ENCODE assay signal across 12 cellular contexts in the genomic region with DNA sequence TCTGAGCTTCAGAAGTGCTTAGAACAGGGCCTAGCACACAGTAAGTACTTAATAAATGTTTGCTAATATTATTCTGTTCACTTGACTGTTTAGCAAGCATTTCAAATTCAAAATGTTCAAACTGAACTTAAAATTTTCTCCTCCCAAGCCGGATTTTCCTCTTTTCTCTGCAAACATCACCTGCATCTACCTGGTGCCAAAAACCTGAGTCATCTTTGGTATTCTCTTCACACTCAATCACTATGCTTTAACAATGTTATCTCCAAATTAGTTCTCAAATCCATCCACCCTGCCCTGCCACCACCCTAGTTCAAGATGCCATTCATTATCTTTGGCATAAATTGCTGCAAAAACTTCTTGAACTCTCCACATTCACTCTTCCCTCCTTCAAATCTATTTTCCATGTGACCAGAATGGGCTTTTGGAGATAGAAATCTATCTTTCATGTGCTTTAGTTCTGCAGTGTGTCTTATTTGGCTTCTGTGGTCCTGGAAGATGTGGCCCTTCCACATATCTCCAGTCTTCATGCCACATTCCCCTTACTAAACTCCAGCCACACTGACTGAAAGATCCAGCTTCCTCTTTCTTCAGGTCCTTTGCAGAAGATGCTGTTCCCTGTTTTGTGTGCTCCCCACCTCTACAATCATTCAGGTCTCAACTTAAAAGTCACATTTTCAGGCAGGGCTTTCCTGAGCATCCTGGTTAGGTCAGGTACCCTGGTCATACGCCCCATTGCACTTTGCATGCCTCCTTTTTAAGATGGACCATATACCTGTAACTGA. TPM values are rescaled to one million over a fixed set of nuclear protein-coding genes. Genes with fewer than 3 reads are reported as not detected.
DNase-seq lines count a peak whose midpoint lies in the region; ATAC-seq, FAIRE-seq and TF ChIP-seq lines count a peak whose summit lies in the region.
"Had no signal": no experiment of that assay in that cellular context is flagged by ENCODE, and none has a peak within 500 bp of the region (broad histone marks: within the 10 kb centered on the region; RNA-seq: fewer than 3 reads in every experiment).

No MANE protein-coding gene starts in this region.

- H3K4ac ChIP-seq in H9 (ENCODE audit: low read depth, low read length): no peak overlapping the region

- H3K23me2 ChIP-seq in H9 (ENCODE audit: insufficient read length, low read depth, low read length, poor library complexity, severe bottlenecking): peaks cover 9% of the 10 kb centered on the region

- no peak overlapping the region for H3K56ac ChIP-seq in H9 (ENCODE audit: insufficient read length, low read depth, low read length)

- H3K9me3 Mint-ChIP-seq in H9: peaks cover 17 to 19% of the 10 kb centered on the region in 2 experiments
- H3K9me3 Mint-ChIP-seq: immature natural killer cell had no signal

- intact Hi-C loops in adrenal gland (cut with DNase I): no loop called here

- H3T11ph ChIP-seq in H9 (ENCODE audit: low read length): no peak overlapping the region

- no peak overlapping the region for H4K5ac ChIP-seq in H9 (ENCODE audit: insufficient read length, low read depth, low read length)

- no peak overlapping the region for H3K18ac ChIP-seq in H9 (ENCODE audit: insufficient read length, low read depth, low read length)

- no peak overlapping the region for H3K27ac Mint-ChIP-seq in H9

- no peak overlapping the region for H3K27ac ChIP-seq in BLaER1 treated with 17β-estradiol and CSF1 and Interleukin-3, amounts not matched to agents 10 nM and 100 nM
- H3K27ac ChIP-seq in H9 (ENCODE audit: insufficient read length, low read depth, low read length): no peak overlapping the region
- no peak overlapping the region for H3K27ac ChIP-seq in RWPE2 (ENCODE audit: poor library complexity, severe bottlenecking)
- no peak overlapping the region for H3K27ac ChIP-seq in iPS-20b (ENCODE audit: low read length)
- H3K27ac ChIP-seq in adrenal gland: no peak overlapping the region
- no peak overlapping the region for H3K27ac ChIP-seq in right atrium auricular region

- no peak overlapping the region for H2BK12ac ChIP-seq in H9 (ENCODE audit: insufficient read length, low read depth, low read length)

- H3K79me2 ChIP-seq in H9 (ENCODE audit: insufficient read depth, low read length): peaks cover 19% of the 10 kb centered on the region; the same call in 1 of the 2 replicates

- H2BK120ac ChIP-seq in H9 (ENCODE audit: low read depth, low read length, poor library complexity, severe bottlenecking): no peak overlapping the region

- DNase-seq in H9: no peak
- DNase-seq in RWPE2 (ENCODE audit: low spot score): no peak
- no peak for DNase-seq in adrenal gland
- DNase-seq in GM13977 (ENCODE audit: low spot score): no peak
- no peak for DNase-seq in right atrium auricular region (ENCODE audit: low spot score)
- no peak for DNase-seq in frontal cortex (ENCODE audit: low spot score in 2 of 2)
- DNase-seq: activated naive CD4-positive, alpha-beta T cell treated with anti-CD3 and anti-CD28 coated beads, Interleukin-2, amount 50 U/mL, for 16 hours; DMS79 treated with DMSO at 0.1 percent for 48 hours; HCEC 1CT; immature natural killer cell had no signal

- peaks cover 23 to 33% (median 27%) of the 10 kb centered on the region in 10 experiments for H3K4me1 ChIP-seq in BLaER1 treated with 17β-estradiol and CSF1 and Interleukin-3, amounts not matched to agents 10 nM and 100 nM
- H3K4me1 ChIP-seq in H9 (ENCODE audit: insufficient read depth, low read length) (peaks cover 11% of the 10 kb centered on the region; the same call in 1 of the 2 replicates), RWPE2 (ENCODE audit: insufficient read depth, poor library complexity, severe bottlenecking) (peaks cover 14% of the 10 kb centered on the region), iPS-20b (ENCODE audit: insufficient read depth, low read length) (peaks cover 3% of the 10 kb centered on the region; the same call in 1 of the 2 replicates), adrenal gland (replicated peaks in 1 of 2) (peaks cover 0 to 35% of the 10 kb centered on the region in 2 donors), right atrium auricular region (peaks cover 0 to 20% of the 10 kb centered on the region in 2 donors)

- WGBS in H9 (ENCODE audit: extremely low coverage, insufficient read length, low lambda C conversion rate): no CpG with 5 or more reads among the region's 2 CpGs
- WGBS in adrenal gland, 4 donors: 89 to 98% (median 94%) methylated on average over 2 of the region's 2 CpGs

- peaks cover 16 to 47% (median 32%) of the 10 kb centered on the region in 11 experiments for H3K36me3 ChIP-seq in BLaER1 treated with 17β-estradiol and CSF1 and Interleukin-3, amounts not matched to agents 10 nM and 100 nM
- H3K36me3 ChIP-seq in RWPE2 (ENCODE audit: low read depth) (peaks cover 41% of the 10 kb centered on the region), iPS-20b (ENCODE audit: insufficient read depth, low read depth, low read length) (peaks cover 31% of the 10 kb centered on the region), adrenal gland (replicated peaks in 1 of 2) (no peaks in the 10 kb centered on the region), right atrium auricular region (no peaks in the 10 kb centered on the region)

- H2BK5ac ChIP-seq in H9 (ENCODE audit: insufficient read length, low read length): no peak overlapping the region

- H4K91ac ChIP-seq in H9 (ENCODE audit: insufficient read length, low read depth, low read length): no peak overlapping the region

- H3K4me2 ChIP-seq in BLaER1 treated with 17β-estradiol and CSF1 and Interleukin-3, amounts not matched to agents 10 nM and 100 nM: peak overlapping the region; percentile 79 to 98 (median 93)
- peak overlapping the region; percentile 99 for H3K4me2 ChIP-seq in H9 (ENCODE audit: insufficient read depth, insufficient read length, low read length)

- H4K8ac ChIP-seq in H9 (replicated peaks; ENCODE audit: insufficient read length, low read depth, low read length): no peak overlapping the region

- H3K9me3 ChIP-seq in BLaER1 treated with 17β-estradiol and CSF1 and Interleukin-3, amounts not matched to agents 10 nM and 100 nM (replicated peaks in 1 of 11): peaks cover 6 to 24% (median 15%) of the 10 kb centered on the region in 11 experiments; a peak in 18 of 22 replicates
- H3K9me3 ChIP-seq in H9 (ENCODE audit: control insufficient read depth, low read depth, low read length) (no peaks in the 10 kb centered on the region), RWPE2 (ENCODE audit: severe bottlenecking) (no peaks in the 10 kb centered on the region), iPS-20b (ENCODE audit: insufficient read depth, low read depth, low read length) (no peaks in the 10 kb centered on the region), adrenal gland (replicated peaks in 1 of 3) (no peaks in the 10 kb centered on the region), right atrium auricular region (no peaks in the 10 kb centered on the region)

- no peak overlapping the region for H2AK5ac ChIP-seq in H9 (ENCODE audit: insufficient read length, low read length)

- in situ Hi-C loops in GM13977 (cut with MboI; ENCODE audit: low pct_unique_long_range_greater_than_20kb, low sequenced_read_pairs, unreplicated experiment): no loop called here

- no peak overlapping the region for H3K23ac ChIP-seq in H9 (ENCODE audit: insufficient read length, low read depth, low read length)

- TF ChIP-seq CTCF in H9 (conservative IDR thresholded peaks at IDR 0.05) (no peak), RWPE2 (IDR thresholded peaks at IDR 0.05; ENCODE audit: poor library complexity, severe bottlenecking) (no peak), adrenal gland (IDR thresholded peaks at IDR 0.05) (no peak), GM13977 (IDR thresholded peaks at IDR 0.05; ENCODE audit: extremely low read depth, insufficient read depth, missing control alignments) (no peak), right atrium auricular region (IDR thresholded peaks at IDR 0.05) (no peak)

- no peak for ATAC-seq in RWPE2 (ENCODE audit: low read depth)

- H3K4me3 ChIP-seq in BLaER1 treated with 17β-estradiol and CSF1 and Interleukin-3, amounts not matched to agents 10 nM and 100 nM: peak overlapping the region in 7 of 10 experiments; percentile 84 to 97 (median 92); a peak in 7 of 20 replicates
- H3K4me3 ChIP-seq in RWPE2 (ENCODE audit: severe bottlenecking): peak overlapping the region; percentile 3
- H3K4me3 ChIP-seq in iPS-20b (ENCODE audit: low read length): peak overlapping the region; percentile 84; the same call in 1 of the 2 replicates
- no peak overlapping the region for H3K4me3 ChIP-seq in adrenal gland
- no peak overlapping the region for H3K4me3 ChIP-seq in right atrium auricular region

- peaks cover 6% of the 10 kb centered on the region for H3K79me1 ChIP-seq in H9 (ENCODE audit: insufficient read depth, low read depth, low read length, poor library complexity, severe bottlenecking)

- no peak for TF ChIP-seq POLR2A in adrenal gland (IDR thresholded peaks at IDR 0.05)

- H3K36me3 Mint-ChIP-seq in H9 (ENCODE audit: insufficient read depth in 1 of 3, low read depth in 3 of 3): peaks cover 22 to 50% (median 41%) of the 10 kb centered on the region in 3 experiments

- no peak overlapping the region for H2BK20ac ChIP-seq in H9 (ENCODE audit: low read depth, low read length, poor library complexity, severe bottlenecking)

- peaks cover 14% of the 10 kb centered on the region for H3K27me3 Mint-ChIP-seq in H9 (ENCODE audit: low read depth)

- no peak overlapping the region for H2AFZ ChIP-seq in H9 (ENCODE audit: low read length)

- peaks cover 20 to 21% of the 10 kb centered on the region in 2 experiments for H3K4me1 Mint-ChIP-seq in H9

- peak overlapping the region in 3 of 11 experiments; percentile 90 to 94 (median 91); a peak in 2 of 22 replicates for H3K9ac ChIP-seq in BLaER1 treated with 17β-estradiol and CSF1 and Interleukin-3, amounts not matched to agents 10 nM and 100 nM
- H3K9ac ChIP-seq in H9 (ENCODE audit: extremely low read depth, insufficient read length, low read length) (no peak overlapping the region), iPS-20b (ENCODE audit: low read depth, low read length) (peak overlapping the region; percentile 34; the same call in 1 of the 2 replicates)

- no peaks in the 10 kb centered on the region for H3K27me3 ChIP-seq in BLaER1 treated with 17β-estradiol and CSF1 and Interleukin-3, amounts not matched to agents 10 nM and 100 nM
- H3K27me3 ChIP-seq in H9 (ENCODE audit: insufficient read depth, low read length): no peaks in the 10 kb centered on the region
- no peaks in the 10 kb centered on the region for H3K27me3 ChIP-seq in RWPE2 (ENCODE audit: insufficient read depth, poor library complexity, severe bottlenecking)
- H3K27me3 ChIP-seq in iPS-20b (ENCODE audit: insufficient read depth, low read length): no peaks in the 10 kb centered on the region
- no peaks in the 10 kb centered on the region for H3K27me3 ChIP-seq in adrenal gland
- no peaks in the 10 kb centered on the region for H3K27me3 ChIP-seq in right atrium auricular region

- FAIRE-seq in frontal cortex (lab: Jason Lieb, UNC): no peak

- peak overlapping the region in 1 of 2 experiments; percentile 83; a peak in 3 of 5 replicates for H3K4me3 Mint-ChIP-seq in H9

- H4K20me1 ChIP-seq in BLaER1 treated with 17β-estradiol and CSF1 and Interleukin-3, amounts not matched to agents 10 nM and 100 nM: peaks cover 0 to 18% (median 9%) of the 10 kb centered on the region in 11 experiments; a peak in 10 of 22 replicates
- no peaks in the 10 kb centered on the region for H4K20me1 ChIP-seq in H9 (ENCODE audit: control insufficient read depth, insufficient read depth, insufficient read length)

- H3K14ac ChIP-seq in H9 (ENCODE audit: insufficient read depth, low read length): no peak overlapping the region

- H2BK15ac ChIP-seq in H9 (ENCODE audit: low read depth, low read length): no peak overlapping the region

RNA-seq across cellular contexts. Expression of gene GGCT, which starts 2.0 kb away (rescaled TPM):
- total RNA-seq in H9 (2021) (84.9 and 85.0 TPM in 2 replicates), adrenal gland (10 to 100 TPM; 18.6 to 62.6 (median 37.4) TPM), right atrium auricular region (10 to 100 TPM; 15.1 to 27.6 TPM), frontal cortex (23.2 TPM)
- 10 to 100 TPM; 58.3 to 67.8 (median 58.5) TPM for polyA plus RNA-seq in adrenal gland

RNA-seq across cellular contexts. Expression of gene NOD1, which starts 24.1 kb away (rescaled TPM):
- total RNA-seq in H9 (2021): 4.9 and 5.3 TPM in 2 replicates
- total RNA-seq in adrenal gland: 10 to 100 TPM in 1 of 8 donors, 1 to 10 TPM in 7; 4.1 to 11.2 (median 7.2) TPM
- 10 to 100 TPM in 2 of 3 donors, 1 to 10 TPM in 1; 5.0 to 18.0 (median 10.9) TPM for polyA plus RNA-seq in adrenal gland
- 10 to 100 TPM in 1 of 2 donors, 1 to 10 TPM in 1; 9.0 to 11.2 TPM for total RNA-seq in right atrium auricular region
- 0.82 TPM for total RNA-seq in frontal cortex

Comparison
In these comparisons a context has a peak if more than half of its experiments do, and no peak if none do; other contexts are left out.
1. H3K4me3 ChIP-seq: peak in BLaER1 treated with 17β-estradiol and CSF1 and Interleukin-3, amounts not matched to agents 10 nM and 100 nM (7 of 10), RWPE2 (single experiment) and iPS-20b (single experiment); none in adrenal gland (0 of 4) and right atrium auricular region (0 of 2).